8 cellular contexts compared by ENCODE assay signal in genomic region chr7:151838861-151839381, GRCh38. TPM values are rescaled to one million over a fixed set of nuclear protein-coding genes. Genes with fewer than 3 reads are reported as not detected.
A peak's percentile ranks its signal among the peaks of the same experiment; 100 is the strongest.
DNase-seq lines count a peak whose midpoint lies in the region; ATAC-seq and TF ChIP-seq lines count a peak whose summit lies in the region.

No MANE protein-coding gene starts in this region.

- peak overlapping the region; percentile 78 to 87 (median 84) for H3K4me3 Mint-ChIP-seq in immature natural killer cell

- peak; percentile 46 for ATAC-seq in GM18873 (IDR thresholded peaks at IDR 0.05; ENCODE audit: low FRiP score, unreplicated experiment)
- ATAC-seq in HG03108 (IDR thresholded peaks at IDR 0.05; ENCODE audit: unreplicated experiment): peak; percentile 60
- ATAC-seq in activated CD4-positive, CD25-positive, alpha-beta regulatory T cell treated with anti-CD3 and anti-CD28 coated beads, Interleukin-2, amount 50 U/mL, for 24 hours: peak; percentile 74 to 76

- no peaks in the 10 kb centered on the region for H3K36me3 Mint-ChIP-seq in immature natural killer cell

- no peaks in the 10 kb centered on the region for H3K4me1 ChIP-seq in breast epithelium

- no peaks in the 10 kb centered on the region for H3K36me3 ChIP-seq in breast epithelium

- peaks cover 0 to 16% (median 5%) of the 10 kb centered on the region in 3 donors for H3K27me3 Mint-ChIP-seq in immature natural killer cell (ENCODE audit: low read depth in 3 of 3)

- H3K4me3 ChIP-seq in breast epithelium: no peak overlapping the region

- peaks cover 21 to 37% of the 10 kb centered on the region in 2 donors for H3K4me1 Mint-ChIP-seq in immature natural killer cell

- no peaks in the 10 kb centered on the region for H3K9me3 Mint-ChIP-seq in immature natural killer cell

- TF ChIP-seq POLR2A in breast epithelium (IDR thresholded peaks at IDR 0.05): no peak

- TF ChIP-seq CTCF in breast epithelium (IDR thresholded peaks at IDR 0.05): no peak

- DNase-seq in immature natural killer cell: peak; percentile 79 to 81 (median 81)
- DNase-seq in HK-2 (ENCODE audit: unreplicated experiment): no peak
- no peak for DNase-seq in mesenteric fat pad (ENCODE audit: low spot score)
- no peak for DNase-seq in NCI-H128 (lab: John Stamatoyannopoulos, UW; ENCODE audit: unreplicated experiment)
- no peak for DNase-seq in breast epithelium (ENCODE audit: low spot score in 2 of 2)

- H3K9me3 ChIP-seq in breast epithelium: no peaks in the 10 kb centered on the region

- H3K27me3 ChIP-seq in breast epithelium: no peaks in the 10 kb centered on the region

- peak overlapping the region; percentile 82 to 95 (median 90) for H3K27ac Mint-ChIP-seq in immature natural killer cell

- intact Hi-C loops in breast epithelium (cut with DNase I; ENCODE audit: low total_unique reads): no loop called here

- H3K27ac ChIP-seq in breast epithelium: no peak overlapping the region

RNA-seq across cellular contexts. Expression of gene PRKAG2, which starts 38.0 kb away (rescaled TPM):
- 10 to 100 TPM; 14.7 to 22.5 (median 19.1) TPM for polyA plus RNA-seq in immature natural killer cell
- 61.2 TPM for total RNA-seq in mesenteric fat pad
- total RNA-seq in breast epithelium: 10 to 100 TPM; 32.3 to 56.6 (median 34.4) TPM

Comparison
In these comparisons a context has a peak if more than half of its experiments do, and no peak if none do; other contexts are left out.
1. DNase-seq: peak in immature natural killer cell (3 of 3); none in HK-2 (single experiment), mesenteric fat pad (single experiment), NCI-H128 (single experiment) and breast epithelium (0 of 2).
2. Peak in every context shown above with its lines, with median percentiles within 50 percentile points of each other: ATAC-seq.